Comparison of ENCODE assay signal across 8 cellular contexts in genomic region chr1:206496131-206496793, GRCh38. TPM values are rescaled to one million over a fixed set of nuclear protein-coding genes. Genes with fewer than 3 reads are reported as not detected.
A peak's percentile ranks its signal among the peaks of the same experiment; 100 is the strongest.
DNase-seq lines count a peak whose midpoint lies in the region; ATAC-seq and TF ChIP-seq lines count a peak whose summit lies in the region.

No MANE protein-coding gene starts in this region.

- H3K27me3 ChIP-seq in DOHH2 (ENCODE audit: control insufficient read depth, low read length), result no peaks in the 10 kb centered on the region
- H3K27me3 ChIP-seq in right cardiac atrium (ENCODE audit: control insufficient read depth, insufficient read depth), result no peaks in the 10 kb centered on the region

- peaks cover 12% of the 10 kb centered on the region for H4K20me1 ChIP-seq in DOHH2 (ENCODE audit: control insufficient read depth, insufficient read depth, low read depth, low read length)

- no peaks in the 10 kb centered on the region for H3K79me2 ChIP-seq in DOHH2 (ENCODE audit: control insufficient read depth, low read length)

- H3K4me2 ChIP-seq in DOHH2 (ENCODE audit: low read length), result peak overlapping the region; percentile 58

- peak overlapping the region; percentile 40 for H3K4me3 ChIP-seq in DOHH2 (ENCODE audit: low read length)
- no peak overlapping the region for H3K4me3 ChIP-seq in right cardiac atrium (ENCODE audit: low read length)

- peak overlapping the region; percentile 10 for H3K27ac ChIP-seq in DOHH2 (ENCODE audit: low read depth, low read length)
- H3K27ac ChIP-seq in right cardiac atrium (ENCODE audit: low read length), result peak overlapping the region; percentile 15

- peak; percentile 26 for DNase-seq in GM19240 (ENCODE audit: insufficient read length, low spot score)
- DNase-seq in right cardiac atrium, result peak in 2 of 3 donors; percentile 72 to 73
- DNase-seq in NCI-H1436 (lab: John Stamatoyannopoulos, UW), result no peak
- no peak for DNase-seq in occipital lobe (lab: John Stamatoyannopoulos, UW)

- H3K9me3 ChIP-seq in DOHH2 (ENCODE audit: control insufficient read depth, insufficient read depth, low read length), result no peaks in the 10 kb centered on the region
- H3K9me3 ChIP-seq in right cardiac atrium (ENCODE audit: control insufficient read depth, low read length), result no peaks in the 10 kb centered on the region

- intact Hi-C loops in right cardiac atrium (cut with DNase I), result no loop called here

- no peaks in the 10 kb centered on the region for H3K9me2 ChIP-seq in DOHH2 (replicated peaks; ENCODE audit: control insufficient read depth, low read length)

- WGBS in right cardiac atrium, result 36% methylated on average over 6 of the region's 6 CpGs

- ATAC-seq in HG03565 (IDR thresholded peaks at IDR 0.05; ENCODE audit: unreplicated experiment), result peak; percentile 46
- peak in 1 of 2 donors; percentile 2 for ATAC-seq in right cardiac atrium
- ATAC-seq in GM21528 (IDR thresholded peaks at IDR 0.05; ENCODE audit: low FRiP score, unreplicated experiment), result no peak
- ATAC-seq in HG02938 (IDR thresholded peaks at IDR 0.05; ENCODE audit: unreplicated experiment), result no peak

- peaks cover 14% of the 10 kb centered on the region; the same call in 1 of the 2 replicates for H3K36me3 ChIP-seq in DOHH2 (ENCODE audit: control insufficient read depth, low read length)

- H3K4me1 ChIP-seq in DOHH2 (ENCODE audit: control insufficient read depth, low read length), result peaks cover 37% of the 10 kb centered on the region
- H3K4me1 ChIP-seq in right cardiac atrium (ENCODE audit: control insufficient read depth, insufficient read depth, low read length), result peaks cover 22% of the 10 kb centered on the region

- H3F3A ChIP-seq in DOHH2 (ENCODE audit: control insufficient read depth, insufficient read depth), result no peaks in the 10 kb centered on the region

- no peak for TF ChIP-seq CTCF in DOHH2 (IDR thresholded peaks at IDR 0.05; ENCODE audit: low read depth, low read length, poor library complexity, severe bottlenecking)

RNA-seq across cellular contexts. Expression of gene RASSF5, which starts 11.1 kb away (rescaled TPM):
- total RNA-seq in right cardiac atrium, result 10 to 100 TPM; 17.4 to 29.0 (median 22.0) TPM
- 9.3 TPM for polyA plus RNA-seq in right cardiac atrium
- total RNA-seq in occipital lobe, result 0.62 TPM

RNA-seq across cellular contexts. Expression of gene IKBKE, which starts 26.0 kb away (rescaled TPM):
- total RNA-seq in right cardiac atrium (1 to 10 TPM; 1.1 to 2.0 (median 1.5) TPM), occipital lobe (1.1 TPM)
- 0.54 TPM for polyA plus RNA-seq in right cardiac atrium

Comparison
In these comparisons a context has a peak if more than half of its experiments do, and no peak if none do; other contexts are left out.
1. DNase-seq: peak in GM19240 (single experiment) and right cardiac atrium (2 of 3); none in NCI-H1436 (single experiment) and occipital lobe (single experiment).
2. RNA of gene RASSF5, which starts 11.1 kb away (total RNA-seq): 17.4 to 29.0 TPM in right cardiac atrium; 0.62 TPM in occipital lobe (single experiment); every median in the first group is over 10 times any median in the second.